ENCODE assay signal across 12 cellular contexts in genomic region chr11:2890466-2891241, GRCh38. TPM values are rescaled to one million over a fixed set of nuclear protein-coding genes. Genes with fewer than 3 reads are reported as not detected.
A peak's percentile ranks its signal among the peaks of the same experiment; 100 is the strongest.
DNase-seq lines count a peak whose midpoint lies in the region; ATAC-seq and TF ChIP-seq lines count a peak whose summit lies in the region.
"Had no signal": no experiment of that assay in that cellular context is flagged by ENCODE, and none has a peak within 500 bp of the region (broad histone marks: within the 10 kb centered on the region; RNA-seq: fewer than 3 reads in every experiment).

No MANE protein-coding gene starts in this region.

- H3K4me3 ChIP-seq in upper lobe of right lung, result no peak overlapping the region

- H3K27ac ChIP-seq in upper lobe of right lung, result no peak overlapping the region

- no peak for TF ChIP-seq CTCF in upper lobe of right lung (IDR thresholded peaks at IDR 0.05)

- no peak overlapping the region for H3K4me3 Mint-ChIP-seq in activated CD4-positive, alpha-beta T cell treated with anti-CD3 and anti-CD28 coated beads, Interleukin-2, amount 10 ng/mL, durations not matched to agents 24 days and 14 days
- H3K4me3 Mint-ChIP-seq in activated CD8-positive, alpha-beta T cell treated with anti-CD3 and anti-CD28 coated beads, Interleukin-2, amount 10 ng/mL, durations not matched to agents 7 days and 5 days, result no peak overlapping the region

- intact Hi-C loops in activated CD4-positive, alpha-beta T cell treated with anti-CD3 and anti-CD28 coated beads, Interleukin-2, amount 10 ng/mL, durations not matched to agents 24 days and 14 days (cut with micrococcal nuclease), result loop anchor here (5.0 kb wide), 2 partner anchors 102 to 202 kb away; partner anchors contain the start of gene NAP1L4
- intact Hi-C loops in upper lobe of right lung (cut with DNase I), result no loop called here

- no peaks in the 10 kb centered on the region for H3K36me3 Mint-ChIP-seq in activated CD4-positive, alpha-beta T cell treated with anti-CD3 and anti-CD28 coated beads, Interleukin-2, amount 10 ng/mL, durations not matched to agents 24 days and 14 days (ENCODE audit: low read depth)
- H3K36me3 Mint-ChIP-seq in activated CD8-positive, alpha-beta T cell treated with anti-CD3 and anti-CD28 coated beads, Interleukin-2, amount 10 ng/mL, durations not matched to agents 7 days and 5 days (ENCODE audit: low read depth), result no peaks in the 10 kb centered on the region

- H3K4me1 Mint-ChIP-seq in activated CD4-positive, alpha-beta T cell treated with anti-CD3 and anti-CD28 coated beads, Interleukin-2, amount 10 ng/mL, durations not matched to agents 24 days and 14 days, result peaks cover 14% of the 10 kb centered on the region
- peaks cover 39% of the 10 kb centered on the region for H3K4me1 Mint-ChIP-seq in activated CD8-positive, alpha-beta T cell treated with anti-CD3 and anti-CD28 coated beads, Interleukin-2, amount 10 ng/mL, durations not matched to agents 7 days and 5 days (ENCODE audit: low read depth)

- no peaks in the 10 kb centered on the region for H3K9me3 ChIP-seq in upper lobe of right lung

- H3K27me3 Mint-ChIP-seq in activated CD4-positive, alpha-beta T cell treated with anti-CD3 and anti-CD28 coated beads, Interleukin-2, amount 10 ng/mL, durations not matched to agents 24 days and 14 days, result peaks cover 10% of the 10 kb centered on the region
- H3K27me3 Mint-ChIP-seq in activated CD8-positive, alpha-beta T cell treated with anti-CD3 and anti-CD28 coated beads, Interleukin-2, amount 10 ng/mL, durations not matched to agents 7 days and 5 days (ENCODE audit: low read depth), result peaks cover 8% of the 10 kb centered on the region
- H3K27me3 Mint-ChIP-seq: central memory CD8-positive, alpha-beta T cell had no signal

- ATAC-seq in activated CD8-positive, alpha-beta T cell treated with anti-CD3 and anti-CD28 coated beads, Interleukin-2, amount 10 ng/mL, durations not matched to agents 7 days and 5 days, result no peak
- peak; percentile 26 for ATAC-seq in upper lobe of right lung
- ATAC-seq in GM18868 (IDR thresholded peaks at IDR 0.05; ENCODE audit: unreplicated experiment), result no peak

- peaks cover 26% of the 10 kb centered on the region for H3K4me1 ChIP-seq in upper lobe of right lung

- H3K27me3 ChIP-seq in upper lobe of right lung, result no peaks in the 10 kb centered on the region

- H3K9me3 Mint-ChIP-seq in activated CD4-positive, alpha-beta T cell treated with anti-CD3 and anti-CD28 coated beads, Interleukin-2, amount 10 ng/mL, durations not matched to agents 24 days and 14 days, result no peaks in the 10 kb centered on the region
- no peaks in the 10 kb centered on the region for H3K9me3 Mint-ChIP-seq in activated CD8-positive, alpha-beta T cell treated with anti-CD3 and anti-CD28 coated beads, Interleukin-2, amount 10 ng/mL, durations not matched to agents 7 days and 5 days (ENCODE audit: insufficient read depth)
- H3K9me3 Mint-ChIP-seq: central memory CD8-positive, alpha-beta T cell had no signal

- H3K27ac Mint-ChIP-seq in activated CD4-positive, alpha-beta T cell treated with anti-CD3 and anti-CD28 coated beads, Interleukin-2, amount 10 ng/mL, durations not matched to agents 24 days and 14 days, result no peak overlapping the region
- peak overlapping the region; percentile 92 for H3K27ac Mint-ChIP-seq in activated CD8-positive, alpha-beta T cell treated with anti-CD3 and anti-CD28 coated beads, Interleukin-2, amount 10 ng/mL, durations not matched to agents 7 days and 5 days

- peak; percentile 57 for DNase-seq in activated CD4-positive, alpha-beta T cell treated with anti-CD3 and anti-CD28 coated beads, Interleukin-2, amount 10 ng/mL, durations not matched to agents 24 days and 14 days
- DNase-seq in activated CD4-positive, alpha-beta T cell treated with anti-CD3 and anti-CD28 coated beads for 4 hours, result no peak
- DNase-seq in activated CD8-positive, alpha-beta T cell treated with anti-CD3 and anti-CD28 coated beads, Interleukin-2, amount 10 ng/mL, durations not matched to agents 7 days and 5 days, result no peak
- DNase-seq in kidney tubule cell (ENCODE audit: low spot score) (peak; percentile 57), upper lobe of right lung (peak; percentile 91), NCI-H2227 treated with DMSO at 0.1 percent for 48 hours (lab: John Stamatoyannopoulos, UW) (no peak), NCI-H1694 treated with DMSO at 0.1 percent for 48 hours (lab: John Stamatoyannopoulos, UW) (no peak)
- DNase-seq: GOT3; hippocampal formation; stimulated activated CD8-positive, alpha-beta memory T cell treated with anti-CD3 and anti-CD28 coated beads, Interleukin-4, amount 100 ng/mL, for 48 hours had no signal

- POLR2A ChIA-PET in activated CD8-positive, alpha-beta T cell treated with anti-CD3 and anti-CD28 coated beads, Interleukin-2, amount 10 ng/mL, durations not matched to agents 7 days and 5 days (lab: Charles Lee), result interaction anchor here (3.3 kb wide), 1 partner anchor 357 kb away, joined by 22 read pairs; no protein-coding TSS in a partner anchor

- no peaks in the 10 kb centered on the region for H3K36me3 ChIP-seq in upper lobe of right lung

- CTCF ChIA-PET in activated CD8-positive, alpha-beta T cell treated with anti-CD3 and anti-CD28 coated beads, Interleukin-2, amount 10 ng/mL, durations not matched to agents 7 days and 5 days (lab: Charles Lee), result interaction anchor here (1.1 to 13.7 kb wide), 9 partner anchors 11 to 586 kb away, joined by 3 to 485 read pairs (median 6); partner anchors contain the start of gene PHLDA2

RNA-seq across cellular contexts. Expression of gene CDKN1C, which starts 5.1 kb away (rescaled TPM):
- total RNA-seq in activated CD4-positive, alpha-beta T cell treated with anti-CD3 and anti-CD28 coated beads, Interleukin-2, amount 10 ng/mL, durations not matched to agents 24 days and 14 days, result 1.8 and 2.0 TPM in 2 replicates
- total RNA-seq in activated CD8-positive, alpha-beta T cell treated with anti-CD3 and anti-CD28 coated beads, Interleukin-2, amount 10 ng/mL, durations not matched to agents 7 days and 5 days, result under 1 TPM; 0.21 to 0.32 TPM
- 42.1 TPM for total RNA-seq in upper lobe of right lung

RNA-seq across cellular contexts. Expression of gene PHLDA2, which starts 38.6 kb away (rescaled TPM):
- total RNA-seq in activated CD4-positive, alpha-beta T cell treated with anti-CD3 and anti-CD28 coated beads, Interleukin-2, amount 10 ng/mL, durations not matched to agents 24 days and 14 days, result 25.5 and 26.7 TPM in 2 replicates
- 1 to 10 TPM; 1.3 to 2.6 TPM for total RNA-seq in activated CD8-positive, alpha-beta T cell treated with anti-CD3 and anti-CD28 coated beads, Interleukin-2, amount 10 ng/mL, durations not matched to agents 7 days and 5 days
- 15.5 TPM for total RNA-seq in upper lobe of right lung

Comparison
In these comparisons a context has a peak if more than half of its experiments do, and no peak if none do; other contexts are left out.
1. DNase-seq: peak in activated CD4-positive, alpha-beta T cell treated with anti-CD3 and anti-CD28 coated beads, Interleukin-2, amount 10 ng/mL, durations not matched to agents 24 days and 14 days (single experiment), kidney tubule cell (single experiment) and upper lobe of right lung (single experiment); none in activated CD4-positive, alpha-beta T cell treated with anti-CD3 and anti-CD28 coated beads for 4 hours (0 of 2), activated CD8-positive, alpha-beta T cell treated with anti-CD3 and anti-CD28 coated beads, Interleukin-2, amount 10 ng/mL, durations not matched to agents 7 days and 5 days (single experiment), NCI-H2227 treated with DMSO at 0.1 percent for 48 hours (single experiment) and NCI-H1694 treated with DMSO at 0.1 percent for 48 hours (single experiment).
2. RNA of gene CDKN1C, which starts 5.1 kb away (total RNA-seq): 42.1 TPM in upper lobe of right lung (single experiment); 1.8 to 2.0 TPM in activated CD4-positive, alpha-beta T cell treated with anti-CD3 and anti-CD28 coated beads, Interleukin-2, amount 10 ng/mL, durations not matched to agents 24 days and 14 days and 0.21 to 0.32 TPM in activated CD8-positive, alpha-beta T cell treated with anti-CD3 and anti-CD28 coated beads, Interleukin-2, amount 10 ng/mL, durations not matched to agents 7 days and 5 days; every median in the first group is over 10 times any median in the second.